ENCODE assay signal across 8 cellular contexts in genomic region chr6:52995913-52996685, GRCh38. TPM values are rescaled to one million over a fixed set of nuclear protein-coding genes. Genes with fewer than 3 reads are reported as not detected.
A peak's percentile ranks its signal among the peaks of the same experiment; 100 is the strongest.
DNase-seq lines count a peak whose midpoint lies in the region; ATAC-seq and TF ChIP-seq lines count a peak whose summit lies in the region.

No MANE protein-coding gene starts in this region.

- peak overlapping the region; percentile 94 for H3K4me3 Mint-ChIP-seq in T-helper 17 cell

- H3K27ac Mint-ChIP-seq in T-helper 17 cell = peak overlapping the region; percentile 98

- H3K9me3 ChIP-seq in T-helper 17 cell (ENCODE audit: control insufficient read depth, low read length, poor library complexity, severe bottlenecking) = no peaks in the 10 kb centered on the region

- DNase-seq in DMS 273 (lab: John Stamatoyannopoulos, UW; ENCODE audit: unreplicated experiment) (peak; percentile 83), LoVo (ENCODE audit: low spot score) (peak; percentile 69), T-helper 17 cell (peak in 2 of 3 donors; percentile 10 to 17), cardiac fibroblast (ENCODE audit: low read depth in 2 of 2) (peak; percentile 87 to 90), left lobe of liver (ENCODE audit: low spot score) (peak; percentile 72), NCI-H187 treated with DMSO at 0.1 percent for 48 hours (lab: John Stamatoyannopoulos, UW) (no peak)
- peak; percentile 24 for DNase-seq in stimulated activated CD8-positive, alpha-beta memory T cell treated with anti-CD3 and anti-CD28 coated beads, Interleukin-15, amount 100 ng/mL, for 24 hours (ENCODE audit: low read depth)

- H3K4me1 Mint-ChIP-seq in T-helper 17 cell = peaks cover 27% of the 10 kb centered on the region

- TF ChIP-seq CTCF in cardiac fibroblast (IDR thresholded peaks at IDR 0.05; ENCODE audit: low read depth, low read length) = no peak

- H3K36me3 Mint-ChIP-seq in T-helper 17 cell (ENCODE audit: low read depth) = no peaks in the 10 kb centered on the region

- H3K27me3 Mint-ChIP-seq in T-helper 17 cell = no peaks in the 10 kb centered on the region

- H3K4me3 ChIP-seq in cardiac fibroblast (replicated peaks in 1 of 2; ENCODE audit: low read depth in 2 of 2, low read length in 2 of 2) = peak overlapping the region in 1 of 2 donors; percentile 27

- peak; percentile 10 for ATAC-seq in T-helper 17 cell
- ATAC-seq in left lobe of liver = no peak
- ATAC-seq in HG03457 (IDR thresholded peaks at IDR 0.05; ENCODE audit: unreplicated experiment) = no peak

RNA-seq across cellular contexts. Expression of gene GSTA4, which starts 1.0 kb away (rescaled TPM):
- under 1 TPM; 0.60 to 0.87 TPM for total RNA-seq in T-helper 17 cell
- total RNA-seq in left lobe of liver = 5.5 TPM
